In genomic region chr6:27684264-27685211, GRCh38 we compare ENCODE assay signal across 1 cellular context.
TF ChIP-seq lines count a peak whose summit lies in the region.

No MANE protein-coding gene starts in this region.

TF ChIP-seq in GM12878, 131 proteins besides CTCF, POLR2A, EP300 and RAD21 (continued from another document and continues in another):
- TF ChIP-seq JUND (IDR thresholded peaks at IDR 0.05; ENCODE audit: low read depth, low read length): no peak
- no peak for TF ChIP-seq PAX8 (IDR thresholded peaks at IDR 0.05)
- TF ChIP-seq RB1 (IDR thresholded peaks at IDR 0.05; ENCODE audit: borderline replicate concordance): no peak
- TF ChIP-seq MTA3 (IDR thresholded peaks at IDR 0.05; ENCODE audit: borderline replicate concordance, low read length): no peak
- no peak for TF ChIP-seq ATF2 (IDR thresholded peaks at IDR 0.05; ENCODE audit: low read length)
- TF ChIP-seq NR2C1 (IDR thresholded peaks at IDR 0.05): no peak
- no peak for TF ChIP-seq RBBP5 (conservative IDR thresholded peaks at IDR 0.05)
- no peak for TF ChIP-seq CHD2 (IDR thresholded peaks at IDR 0.05; ENCODE audit: borderline replicate concordance, low read depth, low read length)
- no peak for TF ChIP-seq CREM (IDR thresholded peaks at IDR 0.05; ENCODE audit: low read depth)
- TF ChIP-seq TAF1 (IDR thresholded peaks at IDR 0.05; ENCODE audit: borderline replicate concordance, low read depth, low read length): no peak
- TF ChIP-seq ZNF274 (IDR thresholded peaks at IDR 0.05; ENCODE audit: insufficient read depth, insufficient read length): no peak
- no peak for TF ChIP-seq CBX3 (IDR thresholded peaks at IDR 0.05; ENCODE audit: borderline replicate concordance, low read depth)
- no peak for TF ChIP-seq SIX5 (IDR thresholded peaks at IDR 0.05; ENCODE audit: low read depth, low read length, severe bottlenecking)
- no peak for TF ChIP-seq ZNF207 (IDR thresholded peaks at IDR 0.05; ENCODE audit: borderline replicate concordance)
- no peak for TF ChIP-seq E2F8 (IDR thresholded peaks at IDR 0.05; ENCODE audit: low read depth, partially characterized antibody)
- TF ChIP-seq HDGF (IDR thresholded peaks at IDR 0.05): no peak
- no peak for TF ChIP-seq MTA2 (IDR thresholded peaks at IDR 0.05; ENCODE audit: low read depth)
- TF ChIP-seq GATAD2B (conservative IDR thresholded peaks at IDR 0.05; ENCODE audit: low read depth): no peak
- no peak for TF ChIP-seq RELA (IDR thresholded peaks at IDR 0.05; ENCODE audit: borderline replicate concordance, partially characterized antibody)
- TF ChIP-seq ZZZ3 (IDR thresholded peaks at IDR 0.05; ENCODE audit: control insufficient read depth, insufficient read length, low read depth): no peak
- TF ChIP-seq SIN3A (IDR thresholded peaks at IDR 0.05; ENCODE audit: low read depth, low read length): no peak
- TF ChIP-seq LARP7 (IDR thresholded peaks at IDR 0.05): no peak
- TF ChIP-seq ZBTB4 (CRISPR knock-in tag; IDR thresholded peaks at IDR 0.05): no peak
- TF ChIP-seq PAX5 (IDR thresholded peaks at IDR 0.05; ENCODE audit: borderline replicate concordance, low read depth, low read length): no peak
- TF ChIP-seq ELK1 (IDR thresholded peaks at IDR 0.05; ENCODE audit: low read depth, low read length): no peak
- no peak for TF ChIP-seq SMAD5 (IDR thresholded peaks at IDR 0.05; ENCODE audit: low read depth)
- peak; percentile 60; the same call in 1 of the 2 replicates for TF ChIP-seq SPI1 (IDR thresholded peaks at IDR 0.05; ENCODE audit: borderline replicate concordance, insufficient read depth, low read depth, low read length)
- TF ChIP-seq BRCA1 (IDR thresholded peaks at IDR 0.05; ENCODE audit: low read depth, low read length): no peak
- no peak for TF ChIP-seq KAT2A (conservative IDR thresholded peaks at IDR 0.05; ENCODE audit: control insufficient read depth, low read depth, low read length)
- no peak for TF ChIP-seq IRF5 (IDR thresholded peaks at IDR 0.05; ENCODE audit: borderline replicate concordance)
- TF ChIP-seq SKIL (IDR thresholded peaks at IDR 0.05; ENCODE audit: low read depth, poor library complexity, severe bottlenecking): peak; percentile 73
- no peak for TF ChIP-seq SP1 (IDR thresholded peaks at IDR 0.05; ENCODE audit: low read depth, low read length)
- no peak for TF ChIP-seq POLR2AphosphoS2 (IDR thresholded peaks at IDR 0.05; ENCODE audit: low read depth, low read length)
- TF ChIP-seq NR2F1 (conservative IDR thresholded peaks at IDR 0.05): no peak
- no peak for TF ChIP-seq HSF1 (IDR thresholded peaks at IDR 0.05; ENCODE audit: low read depth, low read length)
- TF ChIP-seq YY1 (IDR thresholded peaks at IDR 0.05; ENCODE audit: low read depth, low read length): 0 out of 2 replicates have a peak, but pooled peaks have one; percentile 42
- TF ChIP-seq WRNIP1 (IDR thresholded peaks at IDR 0.05; ENCODE audit: borderline replicate concordance, low read depth, low read length): no peak
- TF ChIP-seq CEBPZ (IDR thresholded peaks at IDR 0.05; ENCODE audit: low read depth, low read length): no peak
- no peak for TF ChIP-seq ZNF687 (IDR thresholded peaks at IDR 0.05)
- no peak for TF ChIP-seq BACH1 (IDR thresholded peaks at IDR 0.05; ENCODE audit: borderline replicate concordance)
- TF ChIP-seq HDAC6 (IDR thresholded peaks at IDR 0.05; ENCODE audit: unreplicated experiment): no peak
- TF ChIP-seq CBX5 (IDR thresholded peaks at IDR 0.05; ENCODE audit: low read depth): no peak
